Comparison of ENCODE assay signal across 9 cellular contexts in the genomic region with DNA sequence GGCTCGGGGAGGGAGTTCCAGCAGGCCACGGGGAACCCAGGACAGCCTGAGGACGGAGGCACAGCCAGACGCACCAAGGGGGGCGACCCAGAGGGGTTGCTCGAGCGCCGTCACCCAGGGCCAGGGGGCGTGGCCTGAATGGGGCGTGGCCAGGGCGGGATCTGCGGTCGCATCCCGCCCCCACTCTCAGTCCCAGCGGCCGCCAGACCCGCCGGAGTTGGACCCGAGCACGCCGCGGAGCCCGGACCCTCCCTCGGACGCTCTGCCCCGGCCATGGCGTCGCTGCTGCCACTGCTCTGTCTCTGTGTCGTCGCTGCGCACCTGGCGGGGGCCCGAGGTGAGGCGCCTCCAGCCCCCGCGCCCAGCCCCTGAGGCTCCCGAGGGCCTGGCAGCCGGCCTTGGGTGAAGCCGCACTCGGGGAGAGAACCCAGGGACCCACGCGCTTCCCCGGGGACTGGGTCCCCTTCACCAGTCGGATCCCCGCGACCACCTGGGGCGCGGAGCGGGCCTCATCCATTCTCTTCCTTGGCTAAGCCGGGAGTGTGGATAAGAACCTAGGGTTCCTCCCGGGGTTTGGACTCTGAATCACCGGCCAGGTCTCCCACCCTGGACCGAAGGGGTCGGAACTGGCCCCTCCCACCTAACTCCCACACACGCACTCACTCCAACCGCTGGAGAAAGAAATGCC. TPM values are rescaled to one million over a fixed set of nuclear protein-coding genes. Genes with fewer than 3 reads are reported as not detected.
DNase-seq lines count a peak whose midpoint lies in the region; ATAC-seq and TF ChIP-seq lines count a peak whose summit lies in the region.
"Had no signal": no experiment of that assay in that cellular context is flagged by ENCODE, and none has a peak within 500 bp of the region (broad histone marks: within the 10 kb centered on the region; RNA-seq: fewer than 3 reads in every experiment).

Gene CILP2, plus strand, starts transcription at position 189 of the 688 bp plus-strand sequence. Its CDS starts 85 bp downstream, at position 274.

- intact Hi-C loops in right lobe of liver (cut with DNase I) (loop anchor here in 1 of 2 donors (5.0 kb wide), 1 partner anchor 424 kb away; no protein-coding TSS in a partner anchor), thyroid gland (cut with DNase I) (no loop called here)

- DNase-seq in DMS114 treated with DMSO at 0.1 percent for 48 hours (lab: John Stamatoyannopoulos, UW; ENCODE audit: unreplicated experiment) = peak; percentile 28
- peak; percentile 36 for DNase-seq in NCI-H146 treated with DMSO at 0.1 percent for 48 hours (lab: John Stamatoyannopoulos, UW; ENCODE audit: unreplicated experiment)
- peak; percentile 61 for DNase-seq in astrocyte of the hippocampus (ENCODE audit: low read depth, low spot score)
- DNase-seq in right lobe of liver = peak in 2 of 3 donors; percentile 45 to 50
- peak; percentile 66 to 69 for DNase-seq in thyroid gland
- no peak for DNase-seq in G401 (ENCODE audit: low spot score)
- DNase-seq in NCI-H510A treated with DMSO at 0.1 percent for 48 hours (lab: John Stamatoyannopoulos, UW) = no peak

- in situ Hi-C loops in G401 (cut with HindIII; ENCODE audit: low sequenced_read_pairs) = no loop called here

- H3K9me3 ChIP-seq in right lobe of liver (no peaks in the 10 kb centered on the region), thyroid gland (no peaks in the 10 kb centered on the region)

- TF ChIP-seq CTCF in right lobe of liver (IDR thresholded peaks at IDR 0.05) = no peak
- TF ChIP-seq CTCF in thyroid gland (IDR thresholded peaks at IDR 0.05) = no peak

- H3K27me3 ChIP-seq in right lobe of liver (peaks cover 0 to 6% of the 10 kb centered on the region in 2 donors), thyroid gland (no peaks in the 10 kb centered on the region)

- H3K36me3 ChIP-seq in right lobe of liver (no peaks in the 10 kb centered on the region), thyroid gland (no peaks in the 10 kb centered on the region)

- 14% methylated on average over 1 of the region's 56 CpGs for WGBS in right lobe of liver (ENCODE audit: insufficient coverage, low coverage, low lambda C conversion rate, missing lambda C conversion rate)
- 0 to 8% methylated on average over 5 to 11 of the region's 56 CpGs for WGBS in thyroid gland, 2 donors

- ATAC-seq in right lobe of liver (peak in 2 of 4 donors; percentile 16 to 34), GM19328 (IDR thresholded peaks at IDR 0.05; ENCODE audit: unreplicated experiment) (no peak)

- H3K4me3 ChIP-seq in right lobe of liver (no peak within 1 kb of the TSS), thyroid gland (replicated peaks in 1 of 3) (peak within 1 kb of the TSS in 1 of 3 donors; percentile 34)

- H3K4me1 ChIP-seq in right lobe of liver (peaks cover 0 to 3% (median 0%) of the 10 kb centered on the region in 4 donors), thyroid gland (peaks cover 25 to 26% of the 10 kb centered on the region in 2 donors)

- H3K27ac ChIP-seq in right lobe of liver (no peak within 1 kb of the TSS), thyroid gland (no peak within 1 kb of the TSS)

- TF ChIP-seq POLR2A in right lobe of liver (IDR thresholded peaks at IDR 0.05) (no peak), thyroid gland (IDR thresholded peaks at IDR 0.05) (peak in 1 of 2 donors; percentile 28)

RNA-seq across cellular contexts. Expression of gene CILP2, which starts in this region (rescaled TPM):
- total RNA-seq in right lobe of liver (under 1 TPM in 4 of 6 experiments, not detected in 2; 0.05 to 0.33 (median 0.19) TPM), thyroid gland (1 to 10 TPM in 3 of 4 donors, under 1 TPM in 1; 0.63 to 4.2 (median 2.4) TPM)
- 0.12 and 0.37 TPM in 2 replicates for total RNA-seq in G401 (2014; rRNA removed; shearing (Covaris generic))
- total RNA-seq: HT1080 had no signal

Comparison
In these comparisons a context has a peak if more than half of its experiments do, and no peak if none do; other contexts are left out.
1. Peak in DNase-seq in right lobe of liver; RNA of the gene not detected or under 1 TPM.
2. DNase-seq: peak in DMS114 treated with DMSO at 0.1 percent for 48 hours (single experiment), NCI-H146 treated with DMSO at 0.1 percent for 48 hours (single experiment), astrocyte of the hippocampus (single experiment) and thyroid gland (2 of 2); none in G401 (single experiment) and NCI-H510A treated with DMSO at 0.1 percent for 48 hours (single experiment).